8 cellular contexts compared by ENCODE assay signal in the genomic region with DNA sequence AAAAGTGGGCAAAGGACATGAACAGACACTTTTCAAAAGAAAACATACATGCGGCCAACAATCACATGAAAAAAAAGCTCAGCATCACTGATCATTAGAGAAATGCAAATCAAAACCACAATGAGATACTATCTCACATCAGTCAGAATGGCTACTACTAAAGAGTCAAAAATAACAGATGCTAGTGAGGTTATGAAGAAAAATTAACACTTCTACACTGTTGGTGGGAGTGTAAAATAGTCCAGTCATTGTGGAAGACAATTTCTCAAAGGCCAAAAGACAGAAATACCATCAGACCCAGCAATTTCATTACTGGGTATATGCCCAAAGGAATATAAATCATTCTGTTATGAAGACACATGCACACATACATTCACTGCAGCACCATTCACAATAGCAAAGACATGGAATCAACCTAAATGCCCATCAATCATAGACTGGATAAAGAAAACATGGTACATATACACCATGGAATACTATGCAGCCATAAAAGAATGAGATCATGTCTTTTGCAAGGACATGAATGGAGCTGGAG.
DNase-seq lines count a peak whose midpoint lies in the region; ATAC-seq, FAIRE-seq and TF ChIP-seq lines count a peak whose summit lies in the region.
"Not testable (repeated sequence)": the region's sequence is repeated elsewhere in the genome, so short reads cannot be mapped to it uniquely, and the experiment has no call there.

No MANE protein-coding gene starts in this region.

- TF ChIP-seq POLR2A in GM12892 (IDR thresholded peaks at IDR 0.05; ENCODE audit: low read depth, low read length): not testable (repeated sequence)

- POLR2A ChIA-PET in activated CD4-positive, alpha-beta T cell treated with anti-CD3 and anti-CD28 coated beads for 36 hours (lab: Charles Lee): interaction anchor here (0.6 kb wide), 1 partner anchor 44 kb away, joined by 6 read pairs; no protein-coding TSS in a partner anchor

- not testable (repeated sequence) for H3K9me3 Mint-ChIP-seq in activated CD4-positive, alpha-beta T cell treated with anti-CD3 and anti-CD28 coated beads for 36 hours (ENCODE audit: low read depth); natural killer cell treated with Interleukin-12 subunit alpha and Interleukin-12 subunit beta and Interleukin-15 and Interleukin-18, amount 100 ng/mL, for 72 hours

- not testable (repeated sequence) for H3K27me3 Mint-ChIP-seq in activated CD4-positive, alpha-beta T cell treated with anti-CD3 and anti-CD28 coated beads for 36 hours; natural killer cell treated with Interleukin-12 subunit alpha and Interleukin-12 subunit beta and Interleukin-15 and Interleukin-18, amount 100 ng/mL, for 72 hours

- H3K4me3 Mint-ChIP-seq in activated CD4-positive, alpha-beta T cell treated with anti-CD3 and anti-CD28 coated beads for 36 hours; natural killer cell treated with Interleukin-12 subunit alpha and Interleukin-12 subunit beta and Interleukin-15 and Interleukin-18, amount 100 ng/mL, for 72 hours: not testable (repeated sequence)

- ATAC-seq in GM19025 (IDR thresholded peaks at IDR 0.05; ENCODE audit: low read depth, unreplicated experiment) (peak; percentile 41), GM21447 (IDR thresholded peaks at IDR 0.05; ENCODE audit: unreplicated experiment) (peak; percentile 32), HG02759 (IDR thresholded peaks at IDR 0.05; ENCODE audit: unreplicated experiment) (peak; percentile 52), HG03095 (IDR thresholded peaks at IDR 0.05; ENCODE audit: unreplicated experiment) (peak; percentile 33), HG03469 (IDR thresholded peaks at IDR 0.05; ENCODE audit: unreplicated experiment) (peak; percentile 51)
- ATAC-seq in activated CD4-positive, alpha-beta T cell treated with anti-CD3 and anti-CD28 coated beads for 36 hours: peak; percentile 38
- ATAC-seq in natural killer cell treated with Interleukin-12 subunit alpha and Interleukin-12 subunit beta and Interleukin-15 and Interleukin-18, amount 100 ng/mL, for 72 hours: peak; percentile 69 to 82

- CTCF ChIA-PET in activated CD4-positive, alpha-beta T cell treated with anti-CD3 and anti-CD28 coated beads for 36 hours (lab: Charles Lee): interaction anchor here (0.7 kb wide), 1 partner anchor 12 kb away, joined by 3 read pairs; no protein-coding TSS in a partner anchor

- not testable (repeated sequence) for DNase-seq in GM12892 (ENCODE audit: insufficient read length); activated CD4-positive, alpha-beta T cell treated with anti-CD3 and anti-CD28 coated beads for 36 hours; natural killer cell treated with Interleukin-12 subunit alpha and Interleukin-12 subunit beta and Interleukin-15 and Interleukin-18, amount 100 ng/mL, for 72 hours (ENCODE audit: low spot score)

- H3K36me3 Mint-ChIP-seq in activated CD4-positive, alpha-beta T cell treated with anti-CD3 and anti-CD28 coated beads for 36 hours (ENCODE audit: low read depth); natural killer cell treated with Interleukin-12 subunit alpha and Interleukin-12 subunit beta and Interleukin-15 and Interleukin-18, amount 100 ng/mL, for 72 hours: not testable (repeated sequence)

- FAIRE-seq in GM12892 (lab: Jason Lieb, UNC): peak; percentile 79

- intact Hi-C loops in activated CD4-positive, alpha-beta T cell treated with anti-CD3 and anti-CD28 coated beads for 36 hours (cut with DNase I, micrococcal nuclease): loop anchor here in 1 of 2 experiments (5.0 kb wide), 1 partner anchor 103 kb away; the partner anchor contains the start of gene ITPR2

- peaks cover 61% of the 10 kb centered on the region for H3K4me1 Mint-ChIP-seq in activated CD4-positive, alpha-beta T cell treated with anti-CD3 and anti-CD28 coated beads for 36 hours
- peaks cover 48 to 55% of the 10 kb centered on the region in 2 donors for H3K4me1 Mint-ChIP-seq in natural killer cell treated with Interleukin-12 subunit alpha and Interleukin-12 subunit beta and Interleukin-15 and Interleukin-18, amount 100 ng/mL, for 72 hours (ENCODE audit: low read depth in 2 of 2)

- H3K27ac Mint-ChIP-seq in activated CD4-positive, alpha-beta T cell treated with anti-CD3 and anti-CD28 coated beads for 36 hours: not testable (repeated sequence)
- peak overlapping the region in 1 of 2 donors; percentile 45 for H3K27ac Mint-ChIP-seq in natural killer cell treated with Interleukin-12 subunit alpha and Interleukin-12 subunit beta and Interleukin-15 and Interleukin-18, amount 100 ng/mL, for 72 hours
